In genomic region chr14:98941481-98941880, GRCh38 we compare ENCODE assay signal across 28 cellular contexts.
"Had no signal": no experiment of that assay in that cellular context is flagged by ENCODE, and none has a peak within 500 bp of the region (broad histone marks: within the 10 kb centered on the region; RNA-seq: fewer than 3 reads in every experiment).

No MANE protein-coding gene starts in this region.

- H3K36me3 Mint-ChIP-seq: activated CD4-positive, alpha-beta memory T cell treated with anti-CD3 and anti-CD28 coated beads for 36 hours; T-cell had no signal

- H3K9me3 Mint-ChIP-seq: activated CD4-positive, alpha-beta memory T cell treated with anti-CD3 and anti-CD28 coated beads for 36 hours; activated T-helper 1 cell treated with anti-CD3 and anti-CD28 coated beads, Interleukin-12 subunit alpha, Interleukin-12 subunit beta, Interleukin-2, Interleukin-4 antibody, amounts not matched to agents 30 ng/mL and 10 ng/mL and 1 ng/mL, durations not matched to agents 14 hours and 24 hours and 36 hours; central memory CD8-positive, alpha-beta T cell; T-cell had no signal

- H3K4me3 Mint-ChIP-seq: activated B cell treated with CpG ODN at 0.5 μM for 24 hours; activated CD4-positive, alpha-beta memory T cell treated with anti-CD3 and anti-CD28 coated beads for 36 hours; activated CD4-positive, alpha-beta T cell treated with anti-CD3 and anti-CD28 coated beads, Interleukin-2, amount 10 ng/mL, durations not matched to agents 7 days and 5 days; activated naive CD8-positive, alpha-beta T cell; activated T-helper 1 cell treated with anti-CD3 and anti-CD28 coated beads, Interleukin-12 subunit alpha, Interleukin-12 subunit beta, Interleukin-2, Interleukin-4 antibody, amounts not matched to agents 30 ng/mL and 10 ng/mL and 1 ng/mL, durations not matched to agents 14 hours and 24 hours and 36 hours; central memory CD8-positive, alpha-beta T cell; T-cell had no signal

- DNase-seq: activated B cell treated with CpG ODN at 0.5 μM for 24 hours; activated CD4-positive, alpha-beta memory T cell treated with anti-CD3 and anti-CD28 coated beads for 36 hours; activated CD4-positive, alpha-beta T cell treated with anti-CD3 and anti-CD28 coated beads, Interleukin-2, amount 10 ng/mL, durations not matched to agents 7 days and 5 days; activated effector memory CD4-positive, alpha-beta T cell treated with Interleukin-2 at 50 U/mL for 16 hours; amygdala; colonic mucosa; IMR-90; NCI-H1092 treated with DMSO at 0.1 percent for 48 hours; NCI-H1417; NCI-H146; NCI-H187; NCI-H2029 treated with DMSO at 0.1 percent for 48 hours; NCI-H2107; NCI-H2171; NCI-H510A; NCI-H526; NCI-H748 treated with DMSO at 0.1 percent for 48 hours; NK-92 treated with Interleukin-12 subunit alpha and Interleukin-12 subunit beta, amount 100 ng/mL, for 24 hours; PC-3; RPMI8226; SHP77 treated with DMSO at 0.1 percent for 48 hours; T-cell; T-helper 9 cell had no signal

- H3K27me3 Mint-ChIP-seq: activated B cell treated with CpG ODN at 0.5 μM for 24 hours; activated CD4-positive, alpha-beta memory T cell treated with anti-CD3 and anti-CD28 coated beads for 36 hours; activated CD4-positive, alpha-beta T cell treated with anti-CD3 and anti-CD28 coated beads, Interleukin-2, amount 10 ng/mL, durations not matched to agents 7 days and 5 days; activated naive CD8-positive, alpha-beta T cell; central memory CD8-positive, alpha-beta T cell; T-cell had no signal

- H3K27ac Mint-ChIP-seq: activated B cell treated with CpG ODN at 0.5 μM for 24 hours; activated CD4-positive, alpha-beta T cell treated with anti-CD3 and anti-CD28 coated beads, Interleukin-2, amount 10 ng/mL, durations not matched to agents 7 days and 5 days; activated naive CD8-positive, alpha-beta T cell; activated T-helper 1 cell treated with anti-CD3 and anti-CD28 coated beads, Interleukin-12 subunit alpha, Interleukin-12 subunit beta, Interleukin-2, Interleukin-4 antibody, amounts not matched to agents 30 ng/mL and 10 ng/mL and 1 ng/mL, durations not matched to agents 14 hours and 24 hours and 36 hours; T-cell had no signal

- H3K4me1 Mint-ChIP-seq: activated B cell treated with CpG ODN at 0.5 μM for 24 hours had no signal

- ATAC-seq: K562, PC-3, SK-N-SH treated with all-trans-retinoic acid at 6 μM for 48 hours, T-cell had no signal
